8 cellular contexts compared by ENCODE assay signal in the genomic region with DNA sequence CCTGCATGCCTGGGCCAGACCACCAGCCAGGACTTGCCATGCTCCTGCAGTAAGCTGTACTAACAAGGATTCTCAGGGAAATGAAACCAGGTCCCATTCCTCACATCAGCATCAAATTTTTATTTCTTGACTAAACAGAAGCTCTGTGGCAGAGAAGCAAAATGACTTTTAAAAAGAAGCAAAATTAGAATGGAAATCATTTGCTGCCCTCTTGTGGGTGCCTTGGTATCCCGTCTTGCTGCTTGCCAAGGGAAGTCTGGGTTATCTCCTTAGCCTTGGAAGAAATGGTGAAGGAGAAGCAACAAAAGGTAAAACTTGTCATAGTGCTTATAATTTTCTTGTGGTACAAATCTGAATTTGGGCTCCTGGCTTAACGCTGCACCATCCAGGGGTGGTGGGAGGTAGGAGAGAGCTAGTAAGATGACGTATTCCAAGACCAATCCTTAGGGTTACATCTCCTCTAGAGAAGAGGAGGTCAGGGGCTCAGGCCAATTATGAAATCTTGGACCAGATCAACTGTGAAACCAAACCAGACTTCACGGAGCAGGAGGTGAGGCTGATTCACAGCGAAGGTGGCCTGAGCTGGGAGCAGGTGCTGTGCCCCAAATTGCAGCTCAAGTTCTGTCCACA.
DNase-seq lines count a peak whose midpoint lies in the region; ATAC-seq and TF ChIP-seq lines count a peak whose summit lies in the region.

No MANE protein-coding gene starts in this region.

- H3K4me1 ChIP-seq in SJCRH30 (no peaks in the 10 kb centered on the region), vagina (no peaks in the 10 kb centered on the region)

- no peak overlapping the region for H3K27ac Mint-ChIP-seq in activated naive CD8-positive, alpha-beta T cell treated with anti-CD3 and anti-CD28 coated beads for 36 hours

- peaks cover 3% of the 10 kb centered on the region for H3K27me3 Mint-ChIP-seq in activated naive CD8-positive, alpha-beta T cell treated with anti-CD3 and anti-CD28 coated beads for 36 hours

- H3K36me3 ChIP-seq in SJCRH30 (no peaks in the 10 kb centered on the region), vagina (no peaks in the 10 kb centered on the region)

- ATAC-seq in HG03103 (IDR thresholded peaks at IDR 0.05; ENCODE audit: low read depth, unreplicated experiment) (peak; percentile 55), HG02884 (IDR thresholded peaks at IDR 0.05; ENCODE audit: unreplicated experiment) (no peak)

- no peaks in the 10 kb centered on the region for H3K27me3 ChIP-seq in SJCRH30
- H3K27me3 ChIP-seq in vagina: no peaks in the 10 kb centered on the region

- H3K9me3 Mint-ChIP-seq in activated naive CD8-positive, alpha-beta T cell treated with anti-CD3 and anti-CD28 coated beads for 36 hours: peaks cover 2% of the 10 kb centered on the region

- intact Hi-C loops in vagina (cut with DNase I): no loop called here

- no peak for TF ChIP-seq CTCF in vagina (IDR thresholded peaks at IDR 0.05)

- H3K4me3 Mint-ChIP-seq in activated naive CD8-positive, alpha-beta T cell treated with anti-CD3 and anti-CD28 coated beads for 36 hours: no peak overlapping the region

- H3K9me3 ChIP-seq in SJCRH30 (replicated peaks) (no peaks in the 10 kb centered on the region), vagina (no peaks in the 10 kb centered on the region)

- no peak overlapping the region for H3K27ac ChIP-seq in SJCRH30
- H3K27ac ChIP-seq in vagina: no peak overlapping the region

- H3K4me3 ChIP-seq in SJCRH30 (no peak overlapping the region), vagina (no peak overlapping the region)

- no peak for TF ChIP-seq POLR2A in vagina (IDR thresholded peaks at IDR 0.05)

- DNase-seq in EL: peak; percentile 17
- DNase-seq in SJCRH30: peak; percentile 8 to 44
- DNase-seq in iPS DF 4.7 (ENCODE audit: extremely low read depth, low spot score): peak; percentile 25
- DNase-seq in activated naive CD8-positive, alpha-beta T cell treated with anti-CD3 and anti-CD28 coated beads for 36 hours: no peak
- no peak for DNase-seq in activated gamma-delta T cell (lab: John Stamatoyannopoulos, UW)
- DNase-seq in vagina (ENCODE audit: extremely low spot score in 2 of 2): no peak

- H3K4me1 Mint-ChIP-seq in activated naive CD8-positive, alpha-beta T cell treated with anti-CD3 and anti-CD28 coated beads for 36 hours: no peaks in the 10 kb centered on the region

- no peaks in the 10 kb centered on the region for H3K36me3 Mint-ChIP-seq in activated naive CD8-positive, alpha-beta T cell treated with anti-CD3 and anti-CD28 coated beads for 36 hours

Comparison
In these comparisons a context has a peak if more than half of its experiments do, and no peak if none do; other contexts are left out.
1. DNase-seq: peak in EL (single experiment), SJCRH30 (2 of 2) and iPS DF 4.7 (single experiment); none in activated naive CD8-positive, alpha-beta T cell treated with anti-CD3 and anti-CD28 coated beads for 36 hours (single experiment), activated gamma-delta T cell (single experiment) and vagina (0 of 2).